Comparison of ENCODE assay signal across 9 cellular contexts in genomic region chr1:69569281-69569970, GRCh38. TPM values are rescaled to one million over a fixed set of nuclear protein-coding genes. Genes with fewer than 3 reads are reported as not detected.
DNase-seq lines count a peak whose midpoint lies in the region; ATAC-seq, FAIRE-seq and TF ChIP-seq lines count a peak whose summit lies in the region.
"Had no signal": no experiment of that assay in that cellular context is flagged by ENCODE, and none has a peak within 500 bp of the region (broad histone marks: within the 10 kb centered on the region; RNA-seq: fewer than 3 reads in every experiment).

No MANE protein-coding gene starts in this region.

- no peaks in the 10 kb centered on the region for H3K36me3 Mint-ChIP-seq in glutamatergic neuron (ENCODE audit: unreplicated experiment)

- CTCF ChIA-PET in HepG2 (lab: Yijun Ruan, JAX; ENCODE audit: low intra/inter-chr PET ratio, low total read pairs), result no interaction called here

- H4K20me1 ChIP-seq in HepG2 (ENCODE audit: insufficient read depth, low read length), result no peaks in the 10 kb centered on the region

- peaks cover 11% of the 10 kb centered on the region for H3K4me1 Mint-ChIP-seq in glutamatergic neuron (ENCODE audit: low read depth, unreplicated experiment)

- no peak for FAIRE-seq in HepG2 (lab: Jason Lieb, UNC)

- BruUV-seq in HepG2 (replicated peaks; lab: Mats Ljungman, UMichigan), result no TSS peak

- WGBS in psoas muscle, 3 donors, result 2 to 3% (median 2%) methylated on average over 25 to 26 of the region's 26 CpGs
- WGBS in HepG2 (ENCODE audit: low lambda C conversion rate), result 18% methylated on average over 26 of the region's 26 CpGs

- peak overlapping the region; percentile 55 for H3K4me3 ChIP-seq in NT2/D1 (ENCODE audit: insufficient read length, low read depth)
- H3K4me3 ChIP-seq in psoas muscle, result peak overlapping the region; percentile 72
- H3K4me3 ChIP-seq in HepG2 (replicated peaks in 1 of 3; ENCODE audit: insufficient read depth in 1 of 3, low read depth in 2 of 3, low read length in 3 of 3), result no peak overlapping the region

- peak; percentile 3 for DNase-seq in GM13976 (ENCODE audit: low spot score)
- DNase-seq in NT2/D1 (ENCODE audit: low read depth, low spot score), result no peak
- peak; percentile 35 for DNase-seq in glutamatergic neuron
- no peak for DNase-seq in psoas muscle
- no peak for DNase-seq in NCI-H1105 (lab: John Stamatoyannopoulos, UW)
- DNase-seq in HepG2 (ENCODE audit: low spot score), result no peak
- DNase-seq in pons (ENCODE audit: low spot score), result no peak
- DNase-seq: RPMI8226 had no signal

- ATAC-seq in psoas muscle (no peak), HepG2 (no peak), HG03196 (IDR thresholded peaks at IDR 0.05; ENCODE audit: unreplicated experiment) (no peak)

- POLR2A ChIA-PET in HepG2 (lab: Yijun Ruan, JAX), result no interaction called here

- no peak for TF ChIP-seq POLR2A in HepG2 (IDR thresholded peaks at IDR 0.05; ENCODE audit: insufficient read depth in 1 of 2, low read depth in 2 of 2, low read length in 2 of 2)

- no peak overlapping the region for H2AFZ ChIP-seq in HepG2 (ENCODE audit: low read length)

- in situ Hi-C loops in GM13976 (cut with MboI; ENCODE audit: low sequenced_read_pairs, unreplicated experiment), result no loop called here
- in situ Hi-C loops in HepG2 (cut with HindIII; ENCODE audit: extremely low pct_ligation_motif_present, low pct_unique_long_range_greater_than_20kb), result no loop called here

- TF ChIP-seq CTCF in GM13976 (IDR thresholded peaks at IDR 0.05; ENCODE audit: borderline replicate concordance, control extremely low read depth, extremely low read depth, insufficient read depth, missing control alignments) (no peak), glutamatergic neuron (IDR thresholded peaks at IDR 0.05; ENCODE audit: partially characterized antibody, unreplicated experiment) (no peak), psoas muscle (IDR thresholded peaks at IDR 0.05) (no peak), HepG2 (CRISPR knock-in tag; IDR thresholded peaks at IDR 0.05) (no peak)

- H3K27ac Mint-ChIP-seq in glutamatergic neuron (ENCODE audit: unreplicated experiment), result no peak overlapping the region

- peak overlapping the region; percentile 99 for H3K4me3 Mint-ChIP-seq in glutamatergic neuron (ENCODE audit: unreplicated experiment)

- H3K9me3 ChIP-seq in NT2/D1 (ENCODE audit: insufficient read depth, low read length), result no peaks in the 10 kb centered on the region
- H3K9me3 ChIP-seq in psoas muscle, result no peaks in the 10 kb centered on the region
- H3K9me3 ChIP-seq in HepG2 (ENCODE audit: low read length), result no peaks in the 10 kb centered on the region

- no peak for TF ChIP-seq EP300 in HepG2 (IDR thresholded peaks at IDR 0.05; ENCODE audit: low read depth in 2 of 2, low read length in 2 of 2)
- no peak for TF ChIP-seq EP300 in HepG2 (CRISPR knock-in tag; IDR thresholded peaks at IDR 0.05; ENCODE audit: borderline replicate concordance)

- H3K4me1 ChIP-seq in NT2/D1 (ENCODE audit: insufficient read depth, insufficient read length) (peaks cover 4% of the 10 kb centered on the region), psoas muscle (no peaks in the 10 kb centered on the region), HepG2 (ENCODE audit: insufficient read depth, low read length) (peaks cover 11% of the 10 kb centered on the region; the same call in 1 of the 2 replicates)

- peaks cover 23% of the 10 kb centered on the region for H3K27me3 Mint-ChIP-seq in glutamatergic neuron (ENCODE audit: unreplicated experiment)

- H3K36me3 ChIP-seq in NT2/D1 (ENCODE audit: insufficient read depth, insufficient read length, low read length) (no peaks in the 10 kb centered on the region), psoas muscle (ENCODE audit: insufficient read depth in 1 of 2, low read depth in 1 of 2) (no peaks in the 10 kb centered on the region), HepG2 (replicated peaks in 1 of 2; ENCODE audit: control insufficient read depth in 1 of 2, insufficient read depth in 2 of 2, low read length in 2 of 2) (no peaks in the 10 kb centered on the region)

- H3K27me3 ChIP-seq in NT2/D1 (ENCODE audit: insufficient read depth, insufficient read length), result peaks cover 70% of the 10 kb centered on the region
- H3K27me3 ChIP-seq in psoas muscle (ENCODE audit: insufficient read depth in 3 of 3, low read length in 2 of 3), result peaks cover 0 to 40% (median 10%) of the 10 kb centered on the region in 3 donors
- peaks cover 0 to 34% of the 10 kb centered on the region in 2 experiments; a peak in 4 of 5 replicates for H3K27me3 ChIP-seq in HepG2 (ENCODE audit: control insufficient read depth in 1 of 2, insufficient read depth in 2 of 2, low read length in 2 of 2)

- no peaks in the 10 kb centered on the region for H3K79me2 ChIP-seq in HepG2 (ENCODE audit: insufficient read depth, low read length)

- peaks cover 13% of the 10 kb centered on the region for H3K9me3 Mint-ChIP-seq in glutamatergic neuron (ENCODE audit: unreplicated experiment)

- intact Hi-C loops in psoas muscle (cut with DNase I) (no loop called here), HepG2 (cut with micrococcal nuclease; ENCODE audit: unreplicated experiment) (no loop called here)

- H3K4me2 ChIP-seq in HepG2 (ENCODE audit: low read depth, low read length), result no peak overlapping the region

- H3K9ac ChIP-seq in NT2/D1 (ENCODE audit: insufficient read length, low read depth) (no peak overlapping the region), HepG2 (ENCODE audit: insufficient read depth, low read depth, low read length) (no peak overlapping the region)

- TF ChIP-seq RAD21 in HepG2 (CRISPR knock-in tag; IDR thresholded peaks at IDR 0.05), result no peak

- H3K27ac ChIP-seq in psoas muscle, result no peak overlapping the region
- no peak overlapping the region for H3K27ac ChIP-seq in HepG2 (ENCODE audit: extremely low read length, insufficient read depth, low read length)

TF ChIP-seq in HepG2, 621 proteins besides CTCF, POLR2A, EP300 and RAD21:
- no peak for TF ChIP-seq ZNF138 (CRISPR knock-in tag; IDR thresholded peaks at IDR 0.05; ENCODE audit: low read depth)

RNA-seq across cellular contexts. Expression of gene LRRC7, which starts 1.7 kb away (rescaled TPM):
- total RNA-seq in glutamatergic neuron (ENCODE audit: unreplicated experiment), result 19.1 TPM
- total RNA-seq in psoas muscle, result 1 to 10 TPM in 1 of 4 donors, under 1 TPM in 1, not detected in 2; 0.96 to 1.2 TPM
- polyA plus RNA-seq in psoas muscle, result under 1 TPM; 0.33 to 0.94 (median 0.43) TPM
- not detected in 2 replicates for total RNA-seq in HepG2 (2016; rRNA removed; fragmentation: Illumina TruSeq; extraction: Trizol)
- total RNA-seq in HepG2 (2016; cell fraction: cytosol; rRNA removed; fragmentation: Illumina TruSeq; extraction: Trizol; ENCODE audit: low read depth), result not detected in 2 replicates
- not detected in 2 replicates for total RNA-seq in HepG2 (2016; cell fraction: insoluble cytoplasmic fraction; rRNA removed; fragmentation: Illumina TruSeq; extraction: Trizol)
- not detected in 2 replicates for total RNA-seq in HepG2 (2016; cell fraction: membrane; rRNA removed; fragmentation: Illumina TruSeq; extraction: Trizol)
- total RNA-seq in HepG2 (2016; cell fraction: nucleus; rRNA removed; fragmentation: Illumina TruSeq; extraction: Trizol), result not detected in 2 replicates
- not detected in 2 replicates for polyA plus RNA-seq in HepG2 (2011; rRNA removed)
- not detected in 2 replicates for polyA plus RNA-seq in HepG2 (2011; cell fraction: cytosol; rRNA removed)
- polyA plus RNA-seq in HepG2 (2011; cell fraction: nucleus; rRNA removed), result not detected in 2 replicates
- polyA plus RNA-seq in HepG2 (2012), result 0.12 TPM in 1 of 2 replicates, not detected in the other
- not detected in 2 replicates for polyA plus RNA-seq in HepG2 (2016; cell fraction: cytosol; fragmentation: Illumina TruSeq; extraction: Trizol; ENCODE audit: low read depth)
- polyA plus RNA-seq in HepG2 (2016; cell fraction: insoluble cytoplasmic fraction; fragmentation: Illumina TruSeq; extraction: Trizol; ENCODE audit: low read depth), result not detected in 2 replicates
- not detected in 2 replicates for polyA plus RNA-seq in HepG2 (2016; cell fraction: membrane; fragmentation: Illumina TruSeq; extraction: Trizol; ENCODE audit: low read depth)
- polyA plus RNA-seq in HepG2 (2016; cell fraction: nucleus; fragmentation: Illumina TruSeq; extraction: Trizol; ENCODE audit: insufficient read depth, low read depth), result not detected in 2 replicates
- not detected in 2 replicates for polyA minus RNA-seq in HepG2 (2011; rRNA and poly(A)+ RNA removed; ENCODE audit: low replicate concordance)
- not detected in 2 replicates for polyA minus RNA-seq in HepG2 (2011; cell fraction: cytosol; rRNA and poly(A)+ RNA removed)
- polyA minus RNA-seq in HepG2 (2011; cell fraction: nucleus; rRNA and poly(A)+ RNA removed), result not detected in 2 replicates

Comparison
In these comparisons a context has a peak if more than half of its experiments do, and no peak if none do; other contexts are left out.
1. DNase-seq: peak in GM13976 (single experiment) and glutamatergic neuron (single experiment); none in NT2/D1 (single experiment), psoas muscle (0 of 2), NCI-H1105 (single experiment), HepG2 (single experiment) and pons (single experiment).
2. H3K4me3 ChIP-seq: peak in NT2/D1 (single experiment) and psoas muscle (single experiment); none in HepG2 (0 of 3).